Comparison of ENCODE assay signal across 29 cellular contexts in the genomic region with DNA sequence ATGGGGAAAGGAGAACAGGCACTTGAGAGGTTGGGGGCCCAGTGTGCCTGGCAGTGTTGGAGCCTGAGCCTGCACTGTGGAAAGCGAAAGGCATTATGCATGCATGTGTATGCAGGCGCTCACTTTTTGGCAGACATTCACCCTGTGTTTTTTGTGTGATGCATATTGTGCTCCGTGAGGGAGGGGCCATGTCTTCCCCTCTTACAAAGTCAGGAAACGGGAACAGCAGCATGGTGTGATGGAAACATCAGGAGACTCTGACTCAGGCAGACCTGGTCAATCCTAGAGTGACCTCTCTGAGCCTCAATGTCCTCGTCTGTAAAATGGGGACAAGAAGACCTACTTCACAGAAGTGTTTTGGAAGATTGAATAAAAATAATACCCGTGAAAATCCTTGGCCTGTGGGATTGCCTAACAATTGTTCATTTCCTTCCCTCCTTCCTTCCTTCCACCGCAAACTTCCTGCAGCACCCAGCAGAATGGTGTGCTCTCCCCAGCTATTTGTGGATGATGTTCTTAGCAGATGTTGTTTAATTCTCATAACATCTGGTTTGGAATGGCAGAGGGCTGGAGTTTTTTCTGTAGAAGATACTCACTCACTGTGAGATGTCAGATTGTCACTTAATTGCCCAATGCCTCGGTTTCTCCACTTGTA. TPM values are rescaled to one million over a fixed set of nuclear protein-coding genes. Genes with fewer than 3 reads are reported as not detected.
DNase-seq lines count a peak whose midpoint lies in the region; ATAC-seq and TF ChIP-seq lines count a peak whose summit lies in the region.
"Had no signal": no experiment of that assay in that cellular context is flagged by ENCODE, and none has a peak within 500 bp of the region (broad histone marks: within the 10 kb centered on the region; RNA-seq: fewer than 3 reads in every experiment).

No MANE protein-coding gene starts in this region.

- peak; percentile 5 for DNase-seq in 8988T
- DNase-seq in H7, result peak; percentile 20
- DNase-seq in dermis microvascular lymphatic vessel endothelial cell (ENCODE audit: low read depth in 2 of 2), result peak; percentile 6 to 15
- peak; percentile 4 for DNase-seq in iPS-NIHi11 (ENCODE audit: low spot score)
- no peak for DNase-seq in GM23338 (ENCODE audit: low spot score)
- no peak for DNase-seq in HAP-1 (ENCODE audit: low spot score in 2 of 2)
- no peak for DNase-seq in NCI-H524 (lab: John Stamatoyannopoulos, UW)
- DNase-seq: activated CD8-positive, alpha-beta T cell treated with anti-CD3 and anti-CD28 coated beads, Interleukin-2, amount 10 ng/mL, durations not matched to agents 7 days and 5 days; EL; glutamatergic neuron; HFFc6; IMR-90; lower lobe of right lung; mucosa of descending colon; NCI-H1105; NCI-H2029; NCI-H526 treated with DMSO at 0.1 percent for 48 hours; nephron progenitor cell; stimulated activated CD4-positive, alpha-beta T cell treated with anti-CD3 and anti-CD28 coated beads, Interleukin-2, amount 100 ng/mL, for 48 hours; T-helper 1 cell had no signal

- no peaks in the 10 kb centered on the region for H3K9me3 ChIP-seq in HAP-1
- H3K9me3 ChIP-seq: lower lobe of right lung, mucosa of descending colon, pancreas, SJSA1, upper lobe of left lung had no signal

- H3K4me3 ChIP-seq in H7 (ENCODE audit: insufficient read depth, low read depth, low read length) (no peak overlapping the region), GM23338 (no peak overlapping the region), HAP-1 (no peak overlapping the region)
- H3K4me3 ChIP-seq: cardiac muscle cell, GM12878, lower lobe of right lung, mucosa of descending colon, pancreas, SJSA1, upper lobe of left lung had no signal

- H3F3A ChIP-seq in GM23338 (replicated peaks; ENCODE audit: low read depth), result no peaks in the 10 kb centered on the region

- H3K36me3 ChIP-seq in H7 (replicated peaks; ENCODE audit: control insufficient read depth, insufficient read depth, low read length) (no peaks in the 10 kb centered on the region), GM23338 (ENCODE audit: insufficient read depth) (no peaks in the 10 kb centered on the region), HAP-1 (replicated peaks) (no peaks in the 10 kb centered on the region)
- H3K36me3 ChIP-seq: cardiac muscle cell, lower lobe of right lung, pancreas, SJSA1, upper lobe of left lung had no signal

- no peaks in the 10 kb centered on the region for H3K36me3 Mint-ChIP-seq in GM23338 (ENCODE audit: low read depth)
- H3K36me3 Mint-ChIP-seq: activated naive CD8-positive, alpha-beta T cell had no signal

- no peaks in the 10 kb centered on the region for H4K20me1 ChIP-seq in GM23338 (replicated peaks; ENCODE audit: insufficient read depth)

- no peak for TF ChIP-seq CTCF in GM23338 (conservative IDR thresholded peaks at IDR 0.05; ENCODE audit: low read depth in 2 of 2)

- H3K4me1 ChIP-seq in GM23338 (ENCODE audit: insufficient read depth), result no peaks in the 10 kb centered on the region
- no peaks in the 10 kb centered on the region for H3K4me1 ChIP-seq in HAP-1
- H3K4me1 ChIP-seq: pancreas, SJSA1 had no signal

- H3K9me3 Mint-ChIP-seq in GM23338, result no peaks in the 10 kb centered on the region
- H3K9me3 Mint-ChIP-seq: activated T-helper 2 cell treated with anti-CD3 and anti-CD28 coated beads, Interferon-gamma antibody, Interleukin-2, Interleukin-4, amounts not matched to agents 10 μg/mL and 5 μg/mL and 100 μg/mL, durations not matched to agents 14 hours and 24 hours and 36 hours; dendritic cell treated with granulocyte-macrophage colony-stimulating factor and Interleukin-4, amounts not matched to agents 40 ng/mL and 50 ng/mL, for 4 days; HFFc6; nephron progenitor cell had no signal

- no peak overlapping the region for H3K27ac ChIP-seq in GM23338 (ENCODE audit: low read depth)
- H3K27ac ChIP-seq: cardiac muscle cell, lower lobe of right lung, pancreas, SJSA1, upper lobe of left lung had no signal

- H3K9me2 ChIP-seq in GM23338 (ENCODE audit: insufficient read depth), result no peaks in the 10 kb centered on the region

- in situ Hi-C loops in HAP-1 (cut with MboI; ENCODE audit: low sequenced_read_pairs), result no loop called here

- H3K4me2 ChIP-seq in GM23338, result no peak overlapping the region

- H3K27me3 ChIP-seq in H7 (ENCODE audit: control insufficient read depth, insufficient read depth, low read length) (no peaks in the 10 kb centered on the region), GM23338 (ENCODE audit: insufficient read depth) (no peaks in the 10 kb centered on the region), HAP-1 (ENCODE audit: low read depth) (no peaks in the 10 kb centered on the region)
- H3K27me3 ChIP-seq: cardiac muscle cell, pancreas, SJSA1, upper lobe of left lung had no signal

- ATAC-seq in GM23338 (no peak), HG03469 (IDR thresholded peaks at IDR 0.05; ENCODE audit: unreplicated experiment) (no peak)
- ATAC-seq: activated CD8-positive, alpha-beta T cell treated with anti-CD3 and anti-CD28 coated beads, Interleukin-2, amount 10 ng/mL, durations not matched to agents 7 days and 5 days; GM12878; lower lobe of right lung had no signal

- no peak overlapping the region for H2AFZ ChIP-seq in GM23338

- peaks cover 13% of the 10 kb centered on the region for H3K4me1 Mint-ChIP-seq in GM23338

- no peak overlapping the region for H3K4me3 Mint-ChIP-seq in GM23338
- H3K4me3 Mint-ChIP-seq: activated CD8-positive, alpha-beta T cell treated with anti-CD3 and anti-CD28 coated beads, Interleukin-2, amount 10 ng/mL, durations not matched to agents 7 days and 5 days; activated naive CD8-positive, alpha-beta T cell; dendritic cell treated with granulocyte-macrophage colony-stimulating factor and Interleukin-4, amounts not matched to agents 40 ng/mL and 50 ng/mL, for 4 days; HFFc6; nephron progenitor cell had no signal

- H3K27ac Mint-ChIP-seq in GM23338, result no peak overlapping the region
- H3K27ac Mint-ChIP-seq: activated CD8-positive, alpha-beta T cell treated with anti-CD3 and anti-CD28 coated beads, Interleukin-2, amount 10 ng/mL, durations not matched to agents 7 days and 5 days; activated naive CD8-positive, alpha-beta T cell; activated T-helper 2 cell treated with anti-CD3 and anti-CD28 coated beads, Interferon-gamma antibody, Interleukin-2, Interleukin-4, amounts not matched to agents 10 μg/mL and 5 μg/mL and 100 μg/mL, durations not matched to agents 14 hours and 24 hours and 36 hours; dendritic cell treated with granulocyte-macrophage colony-stimulating factor and Interleukin-4, amounts not matched to agents 40 ng/mL and 50 ng/mL, for 4 days; HFFc6; nephron progenitor cell had no signal

- H3K27me3 Mint-ChIP-seq in GM23338 (ENCODE audit: insufficient read depth, low read depth, poor library complexity), result peaks cover 14% of the 10 kb centered on the region

- H3K79me2 ChIP-seq in GM23338 (replicated peaks; ENCODE audit: insufficient read depth), result no peaks in the 10 kb centered on the region

TF ChIP-seq in GM23338, 12 proteins besides CTCF, POLR2A, EP300 and RAD21 (continues in another document):
- TF ChIP-seq, protein P1, sequence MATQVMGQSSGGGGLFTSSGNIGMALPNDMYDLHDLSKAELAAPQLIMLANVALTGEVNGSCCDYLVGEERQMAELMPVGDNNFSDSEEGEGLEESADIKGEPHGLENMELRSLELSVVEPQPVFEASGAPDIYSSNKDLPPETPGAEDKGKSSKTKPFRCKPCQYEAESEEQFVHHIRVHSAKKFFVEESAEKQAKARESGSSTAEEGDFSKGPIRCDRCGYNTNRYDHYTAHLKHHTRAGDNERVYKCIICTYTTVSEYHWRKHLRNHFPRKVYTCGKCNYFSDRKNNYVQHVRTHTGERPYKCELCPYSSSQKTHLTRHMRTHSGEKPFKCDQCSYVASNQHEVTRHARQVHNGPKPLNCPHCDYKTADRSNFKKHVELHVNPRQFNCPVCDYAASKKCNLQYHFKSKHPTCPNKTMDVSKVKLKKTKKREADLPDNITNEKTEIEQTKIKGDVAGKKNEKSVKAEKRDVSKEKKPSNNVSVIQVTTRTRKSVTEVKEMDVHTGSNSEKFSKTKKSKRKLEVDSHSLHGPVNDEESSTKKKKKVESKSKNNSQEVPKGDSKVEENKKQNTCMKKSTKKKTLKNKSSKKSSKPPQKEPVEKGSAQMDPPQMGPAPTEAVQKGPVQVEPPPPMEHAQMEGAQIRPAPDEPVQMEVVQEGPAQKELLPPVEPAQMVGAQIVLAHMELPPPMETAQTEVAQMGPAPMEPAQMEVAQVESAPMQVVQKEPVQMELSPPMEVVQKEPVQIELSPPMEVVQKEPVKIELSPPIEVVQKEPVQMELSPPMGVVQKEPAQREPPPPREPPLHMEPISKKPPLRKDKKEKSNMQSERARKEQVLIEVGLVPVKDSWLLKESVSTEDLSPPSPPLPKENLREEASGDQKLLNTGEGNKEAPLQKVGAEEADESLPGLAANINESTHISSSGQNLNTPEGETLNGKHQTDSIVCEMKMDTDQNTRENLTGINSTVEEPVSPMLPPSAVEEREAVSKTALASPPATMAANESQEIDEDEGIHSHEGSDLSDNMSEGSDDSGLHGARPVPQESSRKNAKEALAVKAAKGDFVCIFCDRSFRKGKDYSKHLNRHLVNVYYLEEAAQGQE (IDR thresholded peaks at IDR 0.05; ENCODE audit: unreplicated experiment), result no peak
- TF ChIP-seq STAT1 (IDR thresholded peaks at IDR 0.05; ENCODE audit: unreplicated experiment) (no peak), CREB1 (CRISPR knock-in tag; IDR thresholded peaks at IDR 0.05; ENCODE audit: low read depth) (no peak), JUNB (IDR thresholded peaks at IDR 0.05; ENCODE audit: unreplicated experiment) (no peak), ZNF114 (CRISPR knock-in tag; IDR thresholded peaks at IDR 0.05) (no peak)

RNA-seq across cellular contexts. Expression of a gene that starts 39.7 kb away (rescaled TPM):
- 4.5 and 4.7 TPM in 2 replicates for total RNA-seq in H7 (2014; rRNA removed; shearing (Covaris generic))
- under 0.01 TPM in 2 replicates for total RNA-seq in dermis microvascular lymphatic vessel endothelial cell
- total RNA-seq in GM23338 (2014; rRNA removed; shearing (Covaris generic)), result 4.3 and 6.2 TPM in 2 replicates
- 0.73 and 0.95 TPM in 2 replicates for polyA plus RNA-seq in GM23338 (2016; fragmentation: Nextera tagmentation; extraction: Ambion mirVana)

Comparison
In these comparisons a context has a peak if more than half of its experiments do, and no peak if none do; other contexts are left out.
1. DNase-seq: peak in 8988T (single experiment), H7 (single experiment), dermis microvascular lymphatic vessel endothelial cell (2 of 2) and iPS-NIHi11 (single experiment); none in GM23338 (single experiment), HAP-1 (0 of 2) and NCI-H524 (0 of 2).